13 cellular contexts compared by ENCODE assay signal in genomic region chr12:97556201-97556824, GRCh38.
DNase-seq lines count a peak whose midpoint lies in the region; ATAC-seq, FAIRE-seq and TF ChIP-seq lines count a peak whose summit lies in the region.
"Had no signal": no experiment of that assay in that cellular context is flagged by ENCODE, and none has a peak within 500 bp of the region (broad histone marks: within the 10 kb centered on the region; RNA-seq: fewer than 3 reads in every experiment).

No MANE protein-coding gene starts in this region.

- H3K36me3 ChIP-seq in keratinocyte (ENCODE audit: control insufficient read depth in 2 of 2, extremely low read depth in 1 of 2, insufficient read depth in 2 of 2, low read length in 2 of 2) (no peaks in the 10 kb centered on the region), body of pancreas (replicated peaks in 1 of 2; ENCODE audit: insufficient read depth in 1 of 2, low read depth in 2 of 2) (no peaks in the 10 kb centered on the region), small intestine (ENCODE audit: control insufficient read depth in 2 of 2, insufficient read depth in 2 of 2, low read length in 2 of 2) (no peaks in the 10 kb centered on the region)
- H3K36me3 ChIP-seq: thoracic aorta had no signal

- no peaks in the 10 kb centered on the region for H3K27me3 Mint-ChIP-seq in WTC11 (ENCODE audit: low read depth)

- H4K20me1 ChIP-seq in keratinocyte (ENCODE audit: control insufficient read depth, extremely low read depth, insufficient read depth, low read length), result no peaks in the 10 kb centered on the region

- CTCF ChIA-PET in WTC11 (lab: Charles Lee), result interaction anchor here (1.1 kb wide), 1 partner anchor 935 kb away, joined by 3 read pairs; no protein-coding TSS in a partner anchor

- H3K9me1 ChIP-seq in keratinocyte (ENCODE audit: control insufficient read depth, extremely low read depth, insufficient read depth, low read length), result no peaks in the 10 kb centered on the region

- H3K9me3 ChIP-seq in keratinocyte (ENCODE audit: control insufficient read depth, low read depth, low read length) (no peaks in the 10 kb centered on the region), body of pancreas (no peaks in the 10 kb centered on the region), small intestine (ENCODE audit: control insufficient read depth, low read depth) (no peaks in the 10 kb centered on the region)
- H3K9me3 ChIP-seq: thoracic aorta had no signal

- H3K9me3 Mint-ChIP-seq in WTC11, result no peaks in the 10 kb centered on the region

- no peak overlapping the region for H3K4me3 Mint-ChIP-seq in WTC11

- peak; percentile 78 for DNase-seq in A172 (ENCODE audit: low spot score)
- peak; percentile 32 for DNase-seq in HT1080 (ENCODE audit: low read depth)
- DNase-seq in WTC11 (ENCODE audit: low spot score), result no peak
- no peak for DNase-seq in keratinocyte (ENCODE audit: low read depth, low spot score)
- no peak for DNase-seq in body of pancreas
- no peak for DNase-seq in small intestine
- DNase-seq: amniotic stem cell; NCI-H2081 treated with DMSO at 0.1 percent for 48 hours; stimulated activated CD4-positive, alpha-beta T cell treated with anti-CD3 and anti-CD28 coated beads, Interleukin-12 subunit alpha, Interleukin-12 subunit beta, amount 100 ng/mL, for 4 hours had no signal

- intact Hi-C loops in body of pancreas (cut with DNase I), result no loop called here

- H3K36me3 Mint-ChIP-seq in WTC11, result peaks cover 5% of the 10 kb centered on the region; the same call in 1 of the 2 replicates

- H3K4me3 ChIP-seq in keratinocyte (ENCODE audit: control insufficient read depth in 2 of 3, extremely low read depth in 1 of 3, insufficient read depth in 2 of 3, low read depth in 1 of 3, low read length in 3 of 3) (no peak overlapping the region), body of pancreas (no peak overlapping the region), small intestine (ENCODE audit: low read depth in 1 of 2, low read length in 2 of 2) (no peak overlapping the region)
- H3K4me3 ChIP-seq: thoracic aorta had no signal

- H3K4me1 Mint-ChIP-seq in WTC11, result peaks cover 79% of the 10 kb centered on the region

- POLR2A ChIA-PET in WTC11 (lab: Charles Lee), result no interaction called here

- ATAC-seq in WTC11 (peak; percentile 60), GM21786 (IDR thresholded peaks at IDR 0.05; ENCODE audit: unreplicated experiment) (no peak), body of pancreas (no peak), HG03139 (IDR thresholded peaks at IDR 0.05; ENCODE audit: unreplicated experiment) (no peak)

- WGBS in body of pancreas, 2 donors, result 68 to 69% methylated on average over 7 of the region's 7 CpGs
- WGBS in small intestine, 3 donors, result 57 to 78% (median 69%) methylated on average over 7 of the region's 7 CpGs

- H3K79me2 ChIP-seq in keratinocyte (ENCODE audit: control insufficient read depth, insufficient read depth, low read length), result no peaks in the 10 kb centered on the region

- H3K27ac ChIP-seq in keratinocyte (ENCODE audit: control insufficient read depth, insufficient read depth, low read length), result no peak overlapping the region
- no peak overlapping the region for H3K27ac ChIP-seq in body of pancreas
- H3K27ac ChIP-seq in small intestine (ENCODE audit: low read depth in 1 of 2, low read length in 1 of 2), result no peak overlapping the region
- H3K27ac ChIP-seq: C4-2B, thoracic aorta had no signal

- TF ChIP-seq CTCF in WTC11 (IDR thresholded peaks at IDR 0.05) (no peak), keratinocyte (optimal IDR thresholded peaks at IDR 0.05 in 1 of 3, IDR thresholded peaks at IDR 0.05 in 1 of 3, conservative IDR thresholded peaks at IDR 0.05 in 1 of 3; ENCODE audit: extremely low read depth in 1 of 3, insufficient read depth in 2 of 3, low read length in 3 of 3) (no peak), body of pancreas (IDR thresholded peaks at IDR 0.05) (no peak)

- no peaks in the 10 kb centered on the region for H3K27me3 ChIP-seq in keratinocyte (ENCODE audit: control insufficient read depth, extremely low read depth, insufficient read depth, low read length)
- H3K27me3 ChIP-seq in body of pancreas, result no peaks in the 10 kb centered on the region
- no peaks in the 10 kb centered on the region for H3K27me3 ChIP-seq in small intestine (ENCODE audit: control insufficient read depth in 2 of 2, insufficient read depth in 2 of 2, low read length in 2 of 2)

- no peak overlapping the region for H3K4me2 ChIP-seq in keratinocyte (ENCODE audit: control insufficient read depth, extremely low read depth, insufficient read depth, low read depth, low read length)

- H3K27ac Mint-ChIP-seq in WTC11, result peak overlapping the region; percentile 30; the same call in 1 of the 2 replicates

- peak; percentile 75 for FAIRE-seq in keratinocyte (lab: Jason Lieb, UNC)
- no peak for FAIRE-seq in small intestine (lab: Jason Lieb, UNC)

- H3K4me1 ChIP-seq in keratinocyte (ENCODE audit: control insufficient read depth, extremely low read depth, insufficient read depth, low read length), result no peaks in the 10 kb centered on the region
- H3K4me1 ChIP-seq in body of pancreas, result no peaks in the 10 kb centered on the region
- no peaks in the 10 kb centered on the region for H3K4me1 ChIP-seq in small intestine (ENCODE audit: control insufficient read depth in 2 of 2, insufficient read depth in 1 of 2, low read depth in 1 of 2, low read length in 1 of 2)

- dilution Hi-C loops in keratinocyte (cut with MboI; ENCODE audit: extremely low pct_ligation_motif_present, low sequenced_read_pairs), result no loop called here

- no peak for TF ChIP-seq POLR2A in body of pancreas (IDR thresholded peaks at IDR 0.05)

- no peak overlapping the region for H3K9ac ChIP-seq in keratinocyte (ENCODE audit: control insufficient read depth, extremely low read depth, insufficient read depth, low read length)

- peak overlapping the region; percentile 15 for H2AFZ ChIP-seq in keratinocyte (ENCODE audit: control insufficient read depth, low read length)

TF ChIP-seq in WTC11, 78 proteins besides CTCF, POLR2A, EP300 and RAD21 (continues in another document):
- TF ChIP-seq FOXP4 (CRISPR knock-in tag; IDR thresholded peaks at IDR 0.05) (no peak), MXD4 (CRISPR knock-in tag; IDR thresholded peaks at IDR 0.05; ENCODE audit: borderline replicate concordance) (no peak), ERG (CRISPR knock-in tag; IDR thresholded peaks at IDR 0.05) (no peak), SMAD4 (CRISPR knock-in tag; IDR thresholded peaks at IDR 0.05) (no peak), NFATC4 (CRISPR knock-in tag; IDR thresholded peaks at IDR 0.05) (no peak), IRF2 (CRISPR knock-in tag; IDR thresholded peaks at IDR 0.05; ENCODE audit: borderline replicate concordance, low read depth) (no peak), SOX15 (CRISPR knock-in tag; IDR thresholded peaks at IDR 0.05) (no peak), ARID4B (CRISPR knock-in tag; IDR thresholded peaks at IDR 0.05; ENCODE audit: borderline replicate concordance) (no peak)

Comparison
In these comparisons a context has a peak if more than half of its experiments do, and no peak if none do; other contexts are left out.
1. DNase-seq: peak in A172 (single experiment) and HT1080 (single experiment); none in WTC11 (single experiment), keratinocyte (single experiment), body of pancreas (0 of 4) and small intestine (single experiment).